ENCODE assay signal across 8 cellular contexts in the genomic region with DNA sequence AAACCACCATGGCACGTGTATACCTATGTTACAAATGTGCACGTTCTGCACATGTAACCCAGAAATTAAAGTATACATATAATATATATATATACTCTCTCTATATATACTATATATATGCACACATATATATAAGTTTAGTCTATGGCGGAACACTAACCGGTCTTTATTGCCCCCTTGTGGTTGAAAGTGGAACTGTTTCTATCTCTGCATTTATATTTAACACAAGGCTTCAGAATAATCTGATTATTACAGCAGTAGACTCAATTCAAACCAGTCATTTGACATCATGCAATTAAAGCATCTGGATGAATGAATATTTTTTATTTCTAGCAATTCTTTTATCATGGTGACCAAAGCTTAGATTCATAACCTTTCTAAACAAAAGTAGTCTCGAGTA. TPM values are rescaled to one million over a fixed set of nuclear protein-coding genes. Genes with fewer than 3 reads are reported as not detected.
A peak's percentile ranks its signal among the peaks of the same experiment; 100 is the strongest.
DNase-seq lines count a peak whose midpoint lies in the region; ATAC-seq lines count a peak whose summit lies in the region.

No MANE protein-coding gene starts in this region.

- H3K9ac ChIP-seq in mesendoderm (ENCODE audit: low read length) = no peak overlapping the region

- H3K4me2 ChIP-seq in mesendoderm (ENCODE audit: low read length) = no peak overlapping the region

- no peaks in the 10 kb centered on the region for H3K79me1 ChIP-seq in mesendoderm (ENCODE audit: low read length)

- H3K79me2 ChIP-seq in mesendoderm (ENCODE audit: control insufficient read depth, insufficient read depth, low read length) = no peaks in the 10 kb centered on the region

- no peaks in the 10 kb centered on the region for H3K36me3 Mint-ChIP-seq in activated T-cell treated with anti-CD3 and anti-CD28 coated beads, Interleukin-2, amount 50 U/mL, for 72 hours (ENCODE audit: insufficient read depth in 2 of 2)
- H3K36me3 Mint-ChIP-seq in stimulated activated memory B cell treated with anti-CD40 and anti-IgM and Interleukin-4, amounts not matched to agents 10 μg/mL and 1 μg/mL and 100 μg/mL, for 72 hours = no peaks in the 10 kb centered on the region

- DNase-seq in activated T-cell treated with anti-CD3 and anti-CD28 coated beads, Interleukin-2, amount 50 U/mL, for 72 hours = peak; percentile 3 to 41
- DNase-seq in activated T-cell treated with anti-CD3 and anti-CD28 coated beads for 4 hours = no peak
- peak; percentile 54 for DNase-seq in NCI-H748 (lab: John Stamatoyannopoulos, UW; ENCODE audit: unreplicated experiment)
- peak; percentile 39 for DNase-seq in central memory CD4-positive, alpha-beta T cell
- DNase-seq in mesendoderm = peak; percentile 36
- DNase-seq in NK-92 treated with Interleukin-12 subunit alpha and Interleukin-12 subunit beta, amount 100 ng/mL, for 24 hours (lab: John Stamatoyannopoulos, UW) = no peak

- H3K27me3 Mint-ChIP-seq in activated T-cell treated with anti-CD3 and anti-CD28 coated beads, Interleukin-2, amount 50 U/mL, for 72 hours (ENCODE audit: low read depth) = peaks cover 40% of the 10 kb centered on the region
- no peaks in the 10 kb centered on the region for H3K27me3 Mint-ChIP-seq in stimulated activated memory B cell treated with anti-CD40 and anti-IgM and Interleukin-4, amounts not matched to agents 10 μg/mL and 1 μg/mL and 100 μg/mL, for 72 hours

- H3K4ac ChIP-seq in mesendoderm (ENCODE audit: low read depth, low read length) = no peak overlapping the region

- H3K27ac Mint-ChIP-seq in activated T-cell treated with anti-CD3 and anti-CD28 coated beads, Interleukin-2, amount 50 U/mL, for 72 hours = no peak overlapping the region
- H3K27ac Mint-ChIP-seq in stimulated activated memory B cell treated with anti-CD40 and anti-IgM and Interleukin-4, amounts not matched to agents 10 μg/mL and 1 μg/mL and 100 μg/mL, for 72 hours = no peak overlapping the region

- WGBS in mesendoderm (ENCODE audit: extremely low coverage, insufficient coverage, low lambda C conversion rate) = no CpG with 5 or more reads among the region's 5 CpGs

- H2BK120ac ChIP-seq in mesendoderm (ENCODE audit: low read depth, low read length) = no peak overlapping the region

- no peak overlapping the region for H3K56ac ChIP-seq in mesendoderm (ENCODE audit: low read length)

- ATAC-seq in activated T-cell treated with anti-CD3 and anti-CD28 coated beads, Interleukin-2, amount 50 U/mL, for 72 hours (replicated peaks in 1 of 2) = peak; percentile 41 to 52
- ATAC-seq in HG02852 (IDR thresholded peaks at IDR 0.05; ENCODE audit: unreplicated experiment) = peak; percentile 56
- no peak for ATAC-seq in stimulated activated memory B cell treated with anti-CD40 and anti-IgM and Interleukin-4, amounts not matched to agents 10 μg/mL and 1 μg/mL and 100 μg/mL, for 72 hours

- no peak overlapping the region for H3K4me3 Mint-ChIP-seq in activated T-cell treated with anti-CD3 and anti-CD28 coated beads, Interleukin-2, amount 50 U/mL, for 72 hours
- H3K4me3 Mint-ChIP-seq in stimulated activated memory B cell treated with anti-CD40 and anti-IgM and Interleukin-4, amounts not matched to agents 10 μg/mL and 1 μg/mL and 100 μg/mL, for 72 hours = no peak overlapping the region

- no peak overlapping the region for H2BK5ac ChIP-seq in mesendoderm (ENCODE audit: low read length)

- no peaks in the 10 kb centered on the region for H3K4me1 ChIP-seq in mesendoderm (ENCODE audit: control insufficient read depth, low read depth, low read length)

- no peak overlapping the region for H3K18ac ChIP-seq in mesendoderm (ENCODE audit: low read length)

- no peak overlapping the region for H3K27ac ChIP-seq in mesendoderm (ENCODE audit: low read depth, low read length)

- H3K27me3 ChIP-seq in mesendoderm (ENCODE audit: insufficient read depth, low read length, poor library complexity) = no peaks in the 10 kb centered on the region

- H3K4me1 Mint-ChIP-seq in activated T-cell treated with anti-CD3 and anti-CD28 coated beads, Interleukin-2, amount 50 U/mL, for 72 hours (ENCODE audit: low read depth) = no peaks in the 10 kb centered on the region
- H3K4me1 Mint-ChIP-seq in stimulated activated memory B cell treated with anti-CD40 and anti-IgM and Interleukin-4, amounts not matched to agents 10 μg/mL and 1 μg/mL and 100 μg/mL, for 72 hours = no peaks in the 10 kb centered on the region

- H3K9me3 Mint-ChIP-seq in activated T-cell treated with anti-CD3 and anti-CD28 coated beads, Interleukin-2, amount 50 U/mL, for 72 hours = no peaks in the 10 kb centered on the region
- H3K9me3 Mint-ChIP-seq in stimulated activated memory B cell treated with anti-CD40 and anti-IgM and Interleukin-4, amounts not matched to agents 10 μg/mL and 1 μg/mL and 100 μg/mL, for 72 hours = no peaks in the 10 kb centered on the region

- H2AK5ac ChIP-seq in mesendoderm (ENCODE audit: low read length) = no peak overlapping the region

- no peak overlapping the region for H4K5ac ChIP-seq in mesendoderm (ENCODE audit: low read length)

- no peak overlapping the region for H3K4me3 ChIP-seq in mesendoderm (ENCODE audit: low read length)

- no peak overlapping the region for H2BK15ac ChIP-seq in mesendoderm (replicated peaks; ENCODE audit: low read depth)

- no peaks in the 10 kb centered on the region for H3K36me3 ChIP-seq in mesendoderm (ENCODE audit: control insufficient read depth, insufficient read depth, low read length)

- H4K8ac ChIP-seq in mesendoderm (ENCODE audit: low read depth, low read length) = no peak overlapping the region

- H3K23ac ChIP-seq in mesendoderm (ENCODE audit: low read length) = no peak overlapping the region

RNA-seq across cellular contexts. Expression of a gene that starts 14.6 kb away (rescaled TPM):
- under 1 TPM; 0.88 to 0.96 TPM for total RNA-seq in activated T-cell treated with anti-CD3 and anti-CD28 coated beads, Interleukin-2, amount 50 U/mL, for 72 hours
- polyA plus RNA-seq in mesendoderm (2013, experiment 1 of 2) = 0.22 TPM
- polyA plus RNA-seq in mesendoderm (2013, experiment 2 of 2) = 0.28 TPM

RNA-seq across cellular contexts. Expression of a gene that starts 40.9 kb away (rescaled TPM):
- not detected for total RNA-seq in activated T-cell treated with anti-CD3 and anti-CD28 coated beads, Interleukin-2, amount 50 U/mL, for 72 hours
- polyA plus RNA-seq in mesendoderm (2013, experiment 1 of 2) = 12.1 TPM
- 12.4 TPM for polyA plus RNA-seq in mesendoderm (2013, experiment 2 of 2)

Comparison
In these comparisons a context has a peak if more than half of its experiments do, and no peak if none do; other contexts are left out.
1. DNase-seq: peak in activated T-cell treated with anti-CD3 and anti-CD28 coated beads, Interleukin-2, amount 50 U/mL, for 72 hours (2 of 2), NCI-H748 (single experiment), central memory CD4-positive, alpha-beta T cell (single experiment) and mesendoderm (single experiment); none in activated T-cell treated with anti-CD3 and anti-CD28 coated beads for 4 hours (single experiment) and NK-92 treated with Interleukin-12 subunit alpha and Interleukin-12 subunit beta, amount 100 ng/mL, for 24 hours (single experiment).